In genomic region chr14:71701990-71702389, GRCh38 we compare ENCODE assay signal across 23 cellular contexts.
DNase-seq lines count a peak whose midpoint lies in the region; ATAC-seq, FAIRE-seq and TF ChIP-seq lines count a peak whose summit lies in the region.
"Had no signal": no experiment of that assay in that cellular context is flagged by ENCODE, and none has a peak within 500 bp of the region (broad histone marks: within the 10 kb centered on the region; RNA-seq: fewer than 3 reads in every experiment).

No MANE protein-coding gene starts in this region.

- H3K4me1 ChIP-seq in DND-41 (ENCODE audit: insufficient read depth, low read length) (peaks cover 59% of the 10 kb centered on the region), Peyer's patch (no peaks in the 10 kb centered on the region)
- H3K4me1 ChIP-seq: parathyroid adenoma had no signal

- H3K4me1 Mint-ChIP-seq in activated T-helper 17 cell treated with anti-CD3 and anti-CD28 coated beads, Interleukin-2, amount 50 U/mL, for 72 hours, result no peaks in the 10 kb centered on the region
- H3K4me1 Mint-ChIP-seq: GM23338, naive B cell had no signal

- no peaks in the 10 kb centered on the region for H3K9me3 Mint-ChIP-seq in activated T-helper 17 cell treated with anti-CD3 and anti-CD28 coated beads, Interleukin-2, amount 50 U/mL, for 72 hours
- H3K9me3 Mint-ChIP-seq: CD8-positive, alpha-beta memory T cell; GM23338; naive B cell had no signal

- H3K27ac Mint-ChIP-seq in activated T-helper 17 cell treated with anti-CD3 and anti-CD28 coated beads, Interleukin-2, amount 50 U/mL, for 72 hours, result no peak overlapping the region
- H3K27ac Mint-ChIP-seq: activated naive CD8-positive, alpha-beta T cell; GM23338 had no signal

- 0 out of 3 replicates have a peak, but pooled peaks have one; percentile 5 for ATAC-seq in DND-41 (ENCODE audit: insufficient read depth, low read depth)
- ATAC-seq in activated T-helper 17 cell treated with anti-CD3 and anti-CD28 coated beads, Interleukin-2, amount 50 U/mL, for 72 hours (replicated peaks), result peak; percentile 36
- ATAC-seq: GM23338, heart right ventricle had no signal

- H4K20me1 ChIP-seq in DND-41 (ENCODE audit: insufficient read depth, low read length), result no peaks in the 10 kb centered on the region

- peak overlapping the region; percentile 80 for H3K27ac ChIP-seq in DND-41 (ENCODE audit: low read length)
- H3K27ac ChIP-seq in Peyer's patch, result no peak overlapping the region
- H3K27ac ChIP-seq: esophagus muscularis mucosa, heart right ventricle, KMS-11, parathyroid adenoma had no signal

- DNase-seq in DND-41 (no peak), HTR-8/SVneo (ENCODE audit: insufficient read length, low spot score) (no peak), islet precursor cell (peak; percentile 57), Peyer's patch (no peak), DMS 273 treated with DMSO at 0.1 percent for 48 hours (lab: John Stamatoyannopoulos, UW) (no peak), EL (no peak), NCI-H1417 (lab: John Stamatoyannopoulos, UW) (no peak)
- DNase-seq: activated CD4-positive, alpha-beta T cell treated with anti-CD3 and anti-CD28 coated beads for 48 hours; activated T-cell treated with anti-CD3 and anti-CD28 coated beads, Interleukin-2, amount 50 U/mL, for 1 hour; CD8-positive, alpha-beta memory T cell; heart right ventricle; naive B cell; NCI-H1092 treated with DMSO at 0.1 percent for 48 hours; SK-N-SH; stimulated activated CD4-positive, alpha-beta T cell treated with anti-CD3 and anti-CD28 coated beads, Interleukin-2, amount 100 ng/mL, for 24 hours had no signal

- H3K9ac ChIP-seq in DND-41 (ENCODE audit: low read depth, low read length), result no peak overlapping the region; the same call in 1 of the 2 replicates
- H3K9ac ChIP-seq: KMS-11, parathyroid adenoma, SK-N-SH had no signal

- H3K9me3 ChIP-seq in DND-41 (ENCODE audit: insufficient read depth, low read length, severe bottlenecking), result no peaks in the 10 kb centered on the region
- H3K9me3 ChIP-seq in Peyer's patch, result no peaks in the 10 kb centered on the region
- H3K9me3 ChIP-seq: esophagus muscularis mucosa, heart right ventricle, SK-N-SH had no signal

- H2AFZ ChIP-seq in DND-41 (ENCODE audit: low read depth, low read length), result no peak overlapping the region
- H2AFZ ChIP-seq: GM23338, parathyroid adenoma had no signal

- no peaks in the 10 kb centered on the region for H3K79me2 ChIP-seq in DND-41 (ENCODE audit: insufficient read depth, low read length)
- H3K79me2 ChIP-seq: parathyroid adenoma had no signal

- no peaks in the 10 kb centered on the region for H3K27me3 ChIP-seq in DND-41 (ENCODE audit: insufficient read depth, low read length, poor library complexity)
- H3K27me3 ChIP-seq in Peyer's patch, result no peaks in the 10 kb centered on the region
- H3K27me3 ChIP-seq: esophagus muscularis mucosa, heart right ventricle had no signal

- no peak overlapping the region for H3K4me3 ChIP-seq in DND-41 (ENCODE audit: low read depth in 1 of 2, low read length in 2 of 2)
- no peak overlapping the region for H3K4me3 ChIP-seq in Peyer's patch
- H3K4me3 ChIP-seq: esophagus muscularis mucosa, GM23338, heart right ventricle had no signal

- H3K4me2 ChIP-seq in DND-41 (ENCODE audit: insufficient read depth, low read length), result no peak overlapping the region
- H3K4me2 ChIP-seq: GM23338, KMS-11, SK-N-SH had no signal

- H3K36me3 Mint-ChIP-seq in activated T-helper 17 cell treated with anti-CD3 and anti-CD28 coated beads, Interleukin-2, amount 50 U/mL, for 72 hours (ENCODE audit: low read depth), result peaks cover 65% of the 10 kb centered on the region

- peak; percentile 82 for FAIRE-seq in HTR-8/SVneo (lab: Jason Lieb, UNC)
- FAIRE-seq: GM18507, islet of Langerhans had no signal

- no peak overlapping the region for H3K4me3 Mint-ChIP-seq in activated T-helper 17 cell treated with anti-CD3 and anti-CD28 coated beads, Interleukin-2, amount 50 U/mL, for 72 hours
- H3K4me3 Mint-ChIP-seq: activated naive CD8-positive, alpha-beta T cell; GM23338; naive B cell had no signal

- TF ChIP-seq POLR2A in Peyer's patch (IDR thresholded peaks at IDR 0.05), result no peak

- no peak for TF ChIP-seq CTCF in DND-41 (IDR thresholded peaks at IDR 0.05; ENCODE audit: borderline replicate concordance, extremely low read depth, low read length, poor library complexity, severe bottlenecking)
- TF ChIP-seq CTCF in Peyer's patch (IDR thresholded peaks at IDR 0.05), result no peak

- H3K36me3 ChIP-seq in DND-41 (ENCODE audit: insufficient read depth, low read length) (peaks cover 40% of the 10 kb centered on the region), Peyer's patch (peaks cover 0 to 8% (median 0%) of the 10 kb centered on the region in 3 donors)

- no peaks in the 10 kb centered on the region for H3K27me3 Mint-ChIP-seq in activated T-helper 17 cell treated with anti-CD3 and anti-CD28 coated beads, Interleukin-2, amount 50 U/mL, for 72 hours
- H3K27me3 Mint-ChIP-seq: activated naive CD8-positive, alpha-beta T cell; CD8-positive, alpha-beta memory T cell; naive B cell had no signal
